Comparison of ENCODE assay signal across 1 cellular context in the genomic region with DNA sequence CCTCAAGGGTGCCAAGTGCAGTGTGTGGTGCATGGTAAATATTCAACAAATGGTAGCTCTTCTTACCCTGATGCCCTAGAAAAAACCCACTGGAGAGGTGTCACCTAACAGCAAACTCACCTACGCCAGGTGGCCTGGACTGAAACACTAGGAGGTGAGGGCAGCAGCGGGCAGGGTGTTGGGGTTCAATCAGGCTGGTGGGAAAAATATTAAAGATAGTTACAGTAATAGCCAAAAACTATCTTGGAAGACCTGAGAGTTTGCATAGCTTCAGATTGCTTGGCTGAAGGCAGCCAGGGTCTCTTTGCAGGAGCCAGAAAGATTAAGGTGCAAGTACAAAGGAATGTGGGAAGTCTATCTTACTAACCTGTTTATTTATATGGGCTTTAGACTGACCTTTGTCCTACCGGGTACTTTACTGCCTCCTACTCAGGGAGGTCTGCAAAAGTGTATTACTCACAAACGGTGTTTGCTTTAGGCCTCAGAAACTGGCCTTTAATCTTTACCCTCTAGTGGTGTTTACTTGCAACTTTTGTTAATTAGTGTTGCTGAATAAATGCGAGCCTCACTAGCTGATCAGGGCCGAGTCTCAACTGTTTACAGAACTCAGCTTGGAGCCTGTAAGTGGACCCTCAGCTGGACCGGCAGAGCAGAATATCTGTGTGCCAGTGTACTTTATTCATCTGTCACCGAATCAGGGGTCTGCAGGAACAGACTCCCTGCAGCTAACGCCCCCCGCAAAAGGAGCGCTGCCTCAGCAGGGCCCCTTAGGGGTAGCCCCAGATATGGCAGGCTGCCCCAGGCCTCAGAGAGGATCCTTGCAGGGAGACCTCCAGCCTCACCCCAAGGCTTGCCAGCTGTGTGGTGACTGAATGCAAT.
TF ChIP-seq lines count a peak whose summit lies in the region.

No MANE protein-coding gene starts in this region.

TF ChIP-seq in HepG2, 621 proteins besides CTCF, POLR2A, EP300 and RAD21 (continued from another document and continues in another):
- TF ChIP-seq, protein P1, sequence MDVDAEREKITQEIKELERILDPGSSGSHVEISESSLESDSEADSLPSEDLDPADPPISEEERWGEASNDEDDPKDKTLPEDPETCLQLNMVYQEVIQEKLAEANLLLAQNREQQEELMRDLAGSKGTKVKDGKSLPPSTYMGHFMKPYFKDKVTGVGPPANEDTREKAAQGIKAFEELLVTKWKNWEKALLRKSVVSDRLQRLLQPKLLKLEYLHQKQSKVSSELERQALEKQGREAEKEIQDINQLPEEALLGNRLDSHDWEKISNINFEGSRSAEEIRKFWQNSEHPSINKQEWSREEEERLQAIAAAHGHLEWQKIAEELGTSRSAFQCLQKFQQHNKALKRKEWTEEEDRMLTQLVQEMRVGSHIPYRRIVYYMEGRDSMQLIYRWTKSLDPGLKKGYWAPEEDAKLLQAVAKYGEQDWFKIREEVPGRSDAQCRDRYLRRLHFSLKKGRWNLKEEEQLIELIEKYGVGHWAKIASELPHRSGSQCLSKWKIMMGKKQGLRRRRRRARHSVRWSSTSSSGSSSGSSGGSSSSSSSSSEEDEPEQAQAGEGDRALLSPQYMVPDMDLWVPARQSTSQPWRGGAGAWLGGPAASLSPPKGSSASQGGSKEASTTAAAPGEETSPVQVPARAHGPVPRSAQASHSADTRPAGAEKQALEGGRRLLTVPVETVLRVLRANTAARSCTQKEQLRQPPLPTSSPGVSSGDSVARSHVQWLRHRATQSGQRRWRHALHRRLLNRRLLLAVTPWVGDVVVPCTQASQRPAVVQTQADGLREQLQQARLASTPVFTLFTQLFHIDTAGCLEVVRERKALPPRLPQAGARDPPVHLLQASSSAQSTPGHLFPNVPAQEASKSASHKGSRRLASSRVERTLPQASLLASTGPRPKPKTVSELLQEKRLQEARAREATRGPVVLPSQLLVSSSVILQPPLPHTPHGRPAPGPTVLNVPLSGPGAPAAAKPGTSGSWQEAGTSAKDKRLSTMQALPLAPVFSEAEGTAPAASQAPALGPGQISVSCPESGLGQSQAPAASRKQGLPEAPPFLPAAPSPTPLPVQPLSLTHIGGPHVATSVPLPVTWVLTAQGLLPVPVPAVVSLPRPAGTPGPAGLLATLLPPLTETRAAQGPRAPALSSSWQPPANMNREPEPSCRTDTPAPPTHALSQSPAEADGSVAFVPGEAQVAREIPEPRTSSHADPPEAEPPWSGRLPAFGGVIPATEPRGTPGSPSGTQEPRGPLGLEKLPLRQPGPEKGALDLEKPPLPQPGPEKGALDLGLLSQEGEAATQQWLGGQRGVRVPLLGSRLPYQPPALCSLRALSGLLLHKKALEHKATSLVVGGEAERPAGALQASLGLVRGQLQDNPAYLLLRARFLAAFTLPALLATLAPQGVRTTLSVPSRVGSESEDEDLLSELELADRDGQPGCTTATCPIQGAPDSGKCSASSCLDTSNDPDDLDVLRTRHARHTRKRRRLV (CRISPR knock-in tag; IDR thresholded peaks at IDR 0.05), result peak; percentile 45; the same call in 1 of the 2 replicates
- TF ChIP-seq ZFX (CRISPR knock-in tag; IDR thresholded peaks at IDR 0.05; ENCODE audit: low read depth), result peak; percentile 66
- TF ChIP-seq HHEX (CRISPR knock-in tag; IDR thresholded peaks at IDR 0.05), result peak; percentile 68; the same call in 1 of the 2 replicates
- peak; percentile 19; the same call in 1 of the 2 replicates for TF ChIP-seq RXRA (CRISPR knock-in tag; IDR thresholded peaks at IDR 0.05)
- TF ChIP-seq FOXJ3 (CRISPR knock-in tag; IDR thresholded peaks at IDR 0.05; ENCODE audit: borderline replicate concordance), result peak; percentile 98
- TF ChIP-seq, protein P2, sequence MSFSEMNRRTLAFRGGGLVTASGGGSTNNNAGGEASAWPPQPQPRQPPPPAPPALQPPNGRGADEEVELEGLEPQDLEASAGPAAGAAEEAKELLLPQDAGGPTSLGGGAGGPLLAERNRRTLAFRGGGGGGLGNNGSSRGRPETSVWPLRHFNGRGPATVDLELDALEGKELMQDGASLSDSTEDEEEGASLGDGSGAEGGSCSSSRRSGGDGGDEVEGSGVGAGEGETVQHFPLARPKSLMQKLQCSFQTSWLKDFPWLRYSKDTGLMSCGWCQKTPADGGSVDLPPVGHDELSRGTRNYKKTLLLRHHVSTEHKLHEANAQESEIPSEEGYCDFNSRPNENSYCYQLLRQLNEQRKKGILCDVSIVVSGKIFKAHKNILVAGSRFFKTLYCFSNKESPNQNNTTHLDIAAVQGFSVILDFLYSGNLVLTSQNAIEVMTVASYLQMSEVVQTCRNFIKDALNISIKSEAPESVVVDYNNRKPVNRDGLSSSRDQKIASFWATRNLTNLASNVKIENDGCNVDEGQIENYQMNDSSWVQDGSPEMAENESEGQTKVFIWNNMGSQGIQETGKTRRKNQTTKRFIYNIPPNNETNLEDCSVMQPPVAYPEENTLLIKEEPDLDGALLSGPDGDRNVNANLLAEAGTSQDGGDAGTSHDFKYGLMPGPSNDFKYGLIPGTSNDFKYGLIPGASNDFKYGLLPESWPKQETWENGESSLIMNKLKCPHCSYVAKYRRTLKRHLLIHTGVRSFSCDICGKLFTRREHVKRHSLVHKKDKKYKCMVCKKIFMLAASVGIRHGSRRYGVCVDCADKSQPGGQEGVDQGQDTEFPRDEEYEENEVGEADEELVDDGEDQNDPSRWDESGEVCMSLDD (CRISPR knock-in tag; IDR thresholded peaks at IDR 0.05; ENCODE audit: borderline replicate concordance), result 0 out of 2 replicates have a peak, but pooled peaks have one; percentile 23
- TF ChIP-seq ZNF747 (CRISPR knock-in tag; IDR thresholded peaks at IDR 0.05; ENCODE audit: borderline replicate concordance), result peak; percentile 80; the same call in 1 of the 2 replicates
- TF ChIP-seq PCBP2 (optimal IDR thresholded peaks at IDR 0.05; ENCODE audit: low read depth, low read length, poor library complexity, severe bottlenecking), result no peak
- TF ChIP-seq SALL1 (CRISPR knock-in tag; IDR thresholded peaks at IDR 0.05), result peak; percentile 83
- TF ChIP-seq ZNF441 (CRISPR knock-in tag; IDR thresholded peaks at IDR 0.05; ENCODE audit: borderline replicate concordance), result peak; percentile 75; the same call in 1 of the 2 replicates
- TF ChIP-seq, protein P3, sequence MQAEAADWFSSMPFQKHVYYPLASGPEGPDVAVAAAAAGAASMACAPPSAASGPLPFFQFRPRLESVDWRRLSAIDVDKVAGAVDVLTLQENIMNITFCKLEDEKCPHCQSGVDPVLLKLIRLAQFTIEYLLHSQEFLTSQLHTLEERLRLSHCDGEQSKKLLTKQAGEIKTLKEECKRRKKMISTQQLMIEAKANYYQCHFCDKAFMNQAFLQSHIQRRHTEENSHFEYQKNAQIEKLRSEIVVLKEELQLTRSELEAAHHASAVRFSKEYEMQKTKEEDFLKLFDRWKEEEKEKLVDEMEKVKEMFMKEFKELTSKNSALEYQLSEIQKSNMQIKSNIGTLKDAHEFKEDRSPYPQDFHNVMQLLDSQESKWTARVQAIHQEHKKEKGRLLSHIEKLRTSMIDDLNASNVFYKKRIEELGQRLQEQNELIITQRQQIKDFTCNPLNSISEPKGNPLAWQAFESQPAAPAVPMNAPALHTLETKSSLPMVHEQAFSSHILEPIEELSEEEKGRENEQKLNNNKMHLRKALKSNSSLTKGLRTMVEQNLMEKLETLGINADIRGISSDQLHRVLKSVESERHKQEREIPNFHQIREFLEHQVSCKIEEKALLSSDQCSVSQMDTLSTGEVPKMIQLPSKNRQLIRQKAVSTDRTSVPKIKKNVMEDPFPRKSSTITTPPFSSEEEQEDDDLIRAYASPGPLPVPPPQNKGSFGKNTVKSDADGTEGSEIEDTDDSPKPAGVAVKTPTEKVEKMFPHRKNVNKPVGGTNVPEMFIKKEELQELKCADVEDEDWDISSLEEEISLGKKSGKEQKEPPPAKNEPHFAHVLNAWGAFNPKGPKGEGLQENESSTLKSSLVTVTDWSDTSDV (CRISPR knock-in tag; IDR thresholded peaks at IDR 0.05), result 0 out of 2 replicates have a peak, but pooled peaks have one; percentile 46
- TF ChIP-seq ERF (CRISPR knock-in tag; IDR thresholded peaks at IDR 0.05), result peak; percentile 74
- TF ChIP-seq ETV5 (CRISPR knock-in tag; IDR thresholded peaks at IDR 0.05; ENCODE audit: borderline replicate concordance), result peak; percentile 86
- peak; percentile 83; the same call in 1 of the 2 replicates for TF ChIP-seq SSRP1 (CRISPR knock-in tag; IDR thresholded peaks at IDR 0.05)
- no peak for TF ChIP-seq HMGA1 (CRISPR knock-in tag; conservative IDR thresholded peaks at IDR 0.05)
- TF ChIP-seq FOXC1 (CRISPR knock-in tag; IDR thresholded peaks at IDR 0.05; ENCODE audit: borderline replicate concordance), result peak; percentile 47; the same call in 1 of the 2 replicates
- peak; percentile 80 for TF ChIP-seq ARNTL (CRISPR knock-in tag; IDR thresholded peaks at IDR 0.05)
- 0 out of 2 replicates have a peak, but pooled peaks have one; percentile 34 for TF ChIP-seq CEBPG (CRISPR knock-in tag; IDR thresholded peaks at IDR 0.05)
- TF ChIP-seq MIER3 (CRISPR knock-in tag; IDR thresholded peaks at IDR 0.05; ENCODE audit: borderline replicate concordance), result peak; percentile 54; the same call in 1 of the 2 replicates
- TF ChIP-seq, protein P4, sequence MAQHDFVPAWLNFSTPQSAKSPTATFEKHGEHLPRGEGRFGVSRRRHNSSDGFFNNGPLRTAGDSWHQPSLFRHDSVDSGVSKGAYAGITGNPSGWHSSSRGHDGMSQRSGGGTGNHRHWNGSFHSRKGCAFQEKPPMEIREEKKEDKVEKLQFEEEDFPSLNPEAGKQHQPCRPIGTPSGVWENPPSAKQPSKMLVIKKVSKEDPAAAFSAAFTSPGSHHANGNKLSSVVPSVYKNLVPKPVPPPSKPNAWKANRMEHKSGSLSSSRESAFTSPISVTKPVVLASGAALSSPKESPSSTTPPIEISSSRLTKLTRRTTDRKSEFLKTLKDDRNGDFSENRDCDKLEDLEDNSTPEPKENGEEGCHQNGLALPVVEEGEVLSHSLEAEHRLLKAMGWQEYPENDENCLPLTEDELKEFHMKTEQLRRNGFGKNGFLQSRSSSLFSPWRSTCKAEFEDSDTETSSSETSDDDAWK (CRISPR knock-in tag; IDR thresholded peaks at IDR 0.05), result no peak
- peak; percentile 87 for TF ChIP-seq ZNF224 (CRISPR knock-in tag; IDR thresholded peaks at IDR 0.05)
- TF ChIP-seq KDM6A (CRISPR knock-in tag; IDR thresholded peaks at IDR 0.05; ENCODE audit: low read depth), result peak; percentile 97
- TF ChIP-seq, protein P5, sequence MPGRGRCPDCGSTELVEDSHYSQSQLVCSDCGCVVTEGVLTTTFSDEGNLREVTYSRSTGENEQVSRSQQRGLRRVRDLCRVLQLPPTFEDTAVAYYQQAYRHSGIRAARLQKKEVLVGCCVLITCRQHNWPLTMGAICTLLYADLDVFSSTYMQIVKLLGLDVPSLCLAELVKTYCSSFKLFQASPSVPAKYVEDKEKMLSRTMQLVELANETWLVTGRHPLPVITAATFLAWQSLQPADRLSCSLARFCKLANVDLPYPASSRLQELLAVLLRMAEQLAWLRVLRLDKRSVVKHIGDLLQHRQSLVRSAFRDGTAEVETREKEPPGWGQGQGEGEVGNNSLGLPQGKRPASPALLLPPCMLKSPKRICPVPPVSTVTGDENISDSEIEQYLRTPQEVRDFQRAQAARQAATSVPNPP (CRISPR knock-in tag; IDR thresholded peaks at IDR 0.05), result peak; percentile 83; the same call in 1 of the 2 replicates
- TF ChIP-seq NCOR1 (IDR thresholded peaks at IDR 0.05; ENCODE audit: borderline replicate concordance, low read length), result peak; percentile 92
- 0 out of 2 replicates have a peak, but pooled peaks have one; percentile 38 for TF ChIP-seq ZNF768 (CRISPR knock-in tag; IDR thresholded peaks at IDR 0.05)
- no peak for TF ChIP-seq ZNF773 (CRISPR knock-in tag; IDR thresholded peaks at IDR 0.05; ENCODE audit: borderline replicate concordance)
- TF ChIP-seq IRF2 (CRISPR knock-in tag; IDR thresholded peaks at IDR 0.05), result peak; percentile 73
- peak; percentile 55 for TF ChIP-seq SKI (IDR thresholded peaks at IDR 0.05; ENCODE audit: partially characterized antibody)
- TF ChIP-seq JUN (CRISPR knock-in tag; IDR thresholded peaks at IDR 0.05), result peak; percentile 81
- TF ChIP-seq GABPB1 (CRISPR knock-in tag; IDR thresholded peaks at IDR 0.05), result peak; percentile 30; the same call in 1 of the 2 replicates
- 0 out of 2 replicates have a peak, but pooled peaks have one; percentile 33 for TF ChIP-seq ZZZ3 (CRISPR knock-in tag; IDR thresholded peaks at IDR 0.05; ENCODE audit: borderline replicate concordance)
- TF ChIP-seq, protein P6, sequence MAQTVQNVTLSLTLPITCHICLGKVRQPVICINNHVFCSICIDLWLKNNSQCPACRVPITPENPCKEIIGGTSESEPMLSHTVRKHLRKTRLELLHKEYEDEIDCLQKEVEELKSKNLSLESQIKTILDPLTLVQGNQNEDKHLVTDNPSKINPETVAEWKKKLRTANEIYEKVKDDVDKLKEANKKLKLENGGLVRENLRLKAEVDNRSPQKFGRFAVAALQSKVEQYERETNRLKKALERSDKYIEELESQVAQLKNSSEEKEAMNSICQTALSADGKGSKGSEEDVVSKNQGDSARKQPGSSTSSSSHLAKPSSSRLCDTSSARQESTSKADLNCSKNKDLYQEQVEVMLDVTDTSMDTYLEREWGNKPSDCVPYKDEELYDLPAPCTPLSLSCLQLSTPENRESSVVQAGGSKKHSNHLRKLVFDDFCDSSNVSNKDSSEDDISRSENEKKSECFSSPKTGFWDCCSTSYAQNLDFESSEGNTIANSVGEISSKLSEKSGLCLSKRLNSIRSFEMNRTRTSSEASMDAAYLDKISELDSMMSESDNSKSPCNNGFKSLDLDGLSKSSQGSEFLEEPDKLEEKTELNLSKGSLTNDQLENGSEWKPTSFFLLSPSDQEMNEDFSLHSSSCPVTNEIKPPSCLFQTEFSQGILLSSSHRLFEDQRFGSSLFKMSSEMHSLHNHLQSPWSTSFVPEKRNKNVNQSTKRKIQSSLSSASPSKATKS (CRISPR knock-in tag; IDR thresholded peaks at IDR 0.05), result 0 out of 2 replicates have a peak, but pooled peaks have one; percentile 2
- TF ChIP-seq TBX2 (CRISPR knock-in tag; IDR thresholded peaks at IDR 0.05; ENCODE audit: borderline replicate concordance), result peak; percentile 99
- no peak for TF ChIP-seq NFATC3 (CRISPR knock-in tag; IDR thresholded peaks at IDR 0.05)
- TF ChIP-seq KDM2A (CRISPR knock-in tag; IDR thresholded peaks at IDR 0.05; ENCODE audit: borderline replicate concordance, low read depth), result no peak; the same call in 1 of the 2 replicates
- TF ChIP-seq CREB1 (IDR thresholded peaks at IDR 0.05), result no peak; the same call in 1 of the 2 replicates
- TF ChIP-seq CREB1 (CRISPR knock-in tag; IDR thresholded peaks at IDR 0.05), result peak; percentile 71
- TF ChIP-seq SNAPC2 (CRISPR knock-in tag; IDR thresholded peaks at IDR 0.05), result peak; percentile 89; the same call in 1 of the 2 replicates
- peak; percentile 69; the same call in 1 of the 2 replicates for TF ChIP-seq BRD4 (CRISPR knock-in tag; IDR thresholded peaks at IDR 0.05)
- TF ChIP-seq, protein P7, sequence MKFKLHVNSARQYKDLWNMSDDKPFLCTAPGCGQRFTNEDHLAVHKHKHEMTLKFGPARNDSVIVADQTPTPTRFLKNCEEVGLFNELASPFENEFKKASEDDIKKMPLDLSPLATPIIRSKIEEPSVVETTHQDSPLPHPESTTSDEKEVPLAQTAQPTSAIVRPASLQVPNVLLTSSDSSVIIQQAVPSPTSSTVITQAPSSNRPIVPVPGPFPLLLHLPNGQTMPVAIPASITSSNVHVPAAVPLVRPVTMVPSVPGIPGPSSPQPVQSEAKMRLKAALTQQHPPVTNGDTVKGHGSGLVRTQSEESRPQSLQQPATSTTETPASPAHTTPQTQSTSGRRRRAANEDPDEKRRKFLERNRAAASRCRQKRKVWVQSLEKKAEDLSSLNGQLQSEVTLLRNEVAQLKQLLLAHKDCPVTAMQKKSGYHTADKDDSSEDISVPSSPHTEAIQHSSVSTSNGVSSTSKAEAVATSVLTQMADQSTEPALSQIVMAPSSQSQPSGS (CRISPR knock-in tag; IDR thresholded peaks at IDR 0.05), result peak; percentile 73; the same call in 1 of the 2 replicates
